ENCODE assay signal across 19 cellular contexts in genomic region chr3:122618614-122619013, GRCh38. TPM values are rescaled to one million over a fixed set of nuclear protein-coding genes. Genes with fewer than 3 reads are reported as not detected.
DNase-seq lines count a peak whose midpoint lies in the region; ATAC-seq and TF ChIP-seq lines count a peak whose summit lies in the region.
"Had no signal": no experiment of that assay in that cellular context is flagged by ENCODE, and none has a peak within 500 bp of the region (broad histone marks: within the 10 kb centered on the region; RNA-seq: fewer than 3 reads in every experiment).

No MANE protein-coding gene starts in this region.

- no peak overlapping the region for H2AK5ac ChIP-seq in IMR-90 (ENCODE audit: low read depth, low read length)

- H3K9me3 Mint-ChIP-seq in activated T-helper 17 cell treated with anti-CD3 and anti-CD28 coated beads, Interleukin-2, amount 50 U/mL, for 72 hours: no peaks in the 10 kb centered on the region
- H3K9me3 Mint-ChIP-seq in naive B cell: peaks cover 0 to 2% (median 0%) of the 10 kb centered on the region in 7 donors
- no peaks in the 10 kb centered on the region for H3K9me3 Mint-ChIP-seq in activated T-cell treated with anti-CD3 and anti-CD28 coated beads, Interleukin-2, amount 50 U/mL, for 24 hours
- H3K9me3 Mint-ChIP-seq: CD4-positive, alpha-beta memory T cell had no signal

- no peak overlapping the region for H3K18ac ChIP-seq in IMR-90 (ENCODE audit: low read depth, low read length)

- no peak overlapping the region for H2AK9ac ChIP-seq in IMR-90 (replicated peaks; ENCODE audit: low read depth, low read length, poor library complexity)

- no peaks in the 10 kb centered on the region for H3K79me1 ChIP-seq in IMR-90 (ENCODE audit: low read depth in 1 of 2, low read length in 2 of 2)

- peak overlapping the region; percentile 58 for H2BK120ac ChIP-seq in IMR-90 (ENCODE audit: low read depth, low read length)

- peaks cover 5% of the 10 kb centered on the region; the same call in 1 of the 2 replicates for H3K4me1 ChIP-seq in IMR-90 (ENCODE audit: control insufficient read depth, insufficient read depth, low read length)
- H3K4me1 ChIP-seq: SJSA1 had no signal

- no peak overlapping the region; the same call in 1 of the 2 replicates for H3K4me2 ChIP-seq in IMR-90 (ENCODE audit: low read depth, low read length)
- H3K4me2 ChIP-seq: PC-9 had no signal

- H3K56ac ChIP-seq in IMR-90 (ENCODE audit: extremely low read depth, insufficient read depth, low read length): no peak overlapping the region

- POLR2A ChIA-PET in IMR-90 (lab: Charles Lee; ENCODE audit: unreplicated experiment): no interaction called here

- CTCF ChIA-PET in IMR-90 (lab: Yijun Ruan, JAX): interaction anchor here (0.9 kb wide), 1 partner anchor 11 kb away, joined by 6 read pairs; no protein-coding TSS in a partner anchor

- H3K27ac ChIP-seq in IMR-90 (ENCODE audit: insufficient read depth, low read length): no peak overlapping the region
- H3K27ac ChIP-seq: PC-9, SJSA1 had no signal

- no peak for TF ChIP-seq RAD21 in IMR-90 (IDR thresholded peaks at IDR 0.05; ENCODE audit: low read length)

- 0 out of 2 replicates have a peak overlapping the region, but pooled peaks have one; percentile 20 for H4K91ac ChIP-seq in IMR-90 (ENCODE audit: insufficient read depth, low read depth, low read length)

- BruUV-seq in IMR-90 (replicated peaks; lab: Mats Ljungman, UMichigan): no TSS peak

- in situ Hi-C loops in IMR-90 (cut with MboI; ENCODE audit: low sequenced_read_pairs): no loop called here

- H3K14ac ChIP-seq in IMR-90 (replicated peaks; ENCODE audit: low read depth, low read length): no peak overlapping the region

- no peaks in the 10 kb centered on the region for H3K36me3 ChIP-seq in IMR-90 (ENCODE audit: control insufficient read depth, insufficient read depth, low read length)
- H3K36me3 ChIP-seq: SJSA1 had no signal

- H2BK5ac ChIP-seq in IMR-90 (ENCODE audit: low read depth, low read length, poor library complexity, severe bottlenecking): no peak overlapping the region

- H3K27me3 ChIP-seq in IMR-90 (ENCODE audit: control insufficient read depth, insufficient read depth, low read length): peaks cover 30% of the 10 kb centered on the region

- H3K9me3 ChIP-seq in IMR-90 (ENCODE audit: control insufficient read depth, insufficient read depth, low read length): no peaks in the 10 kb centered on the region
- H3K9me3 ChIP-seq: SJSA1 had no signal

- no peak for TF ChIP-seq CTCF in IMR-90 (conservative IDR thresholded peaks at IDR 0.05; ENCODE audit: low read depth, low read length)

- no peak overlapping the region for H3K4me3 ChIP-seq in IMR-90 (ENCODE audit: insufficient read depth, low read depth, low read length)
- H3K4me3 ChIP-seq: GM12878, PC-9, SJSA1 had no signal

- H3K27me3 Mint-ChIP-seq in activated T-helper 17 cell treated with anti-CD3 and anti-CD28 coated beads, Interleukin-2, amount 50 U/mL, for 72 hours: no peaks in the 10 kb centered on the region
- H3K27me3 Mint-ChIP-seq in naive B cell: no peaks in the 10 kb centered on the region
- H3K27me3 Mint-ChIP-seq in activated T-cell treated with anti-CD3 and anti-CD28 coated beads, Interleukin-2, amount 50 U/mL, for 24 hours: no peaks in the 10 kb centered on the region
- H3K27me3 Mint-ChIP-seq: CD4-positive, alpha-beta memory T cell had no signal

- dilution Hi-C loops in IMR-90 (cut with HindIII; ENCODE audit: low sequenced_read_pairs, unreplicated experiment): no loop called here

- H3K4me1 Mint-ChIP-seq in activated T-helper 17 cell treated with anti-CD3 and anti-CD28 coated beads, Interleukin-2, amount 50 U/mL, for 72 hours: no peaks in the 10 kb centered on the region
- peaks cover 48 to 75% (median 58%) of the 10 kb centered on the region in 3 donors for H3K4me1 Mint-ChIP-seq in naive B cell
- H3K4me1 Mint-ChIP-seq in activated T-cell treated with anti-CD3 and anti-CD28 coated beads, Interleukin-2, amount 50 U/mL, for 24 hours (ENCODE audit: low read depth): no peaks in the 10 kb centered on the region
- H3K4me1 Mint-ChIP-seq: CD4-positive, alpha-beta memory T cell had no signal

- ATAC-seq in IMR-90 (ENCODE audit: low read depth) (peak; percentile 50), naive B cell (ENCODE audit: low read depth in 2 of 2) (no peak)
- no peak for ATAC-seq in activated T-helper 17 cell treated with anti-CD3 and anti-CD28 coated beads, Interleukin-2, amount 50 U/mL, for 72 hours (replicated peaks)

- H3K23ac ChIP-seq in IMR-90 (ENCODE audit: low read depth, low read length): no peak overlapping the region

- peak overlapping the region; percentile 22 for H3K27ac Mint-ChIP-seq in activated T-helper 17 cell treated with anti-CD3 and anti-CD28 coated beads, Interleukin-2, amount 50 U/mL, for 72 hours
- H3K27ac Mint-ChIP-seq in naive B cell: peak overlapping the region in 4 of 6 donors; percentile 54 to 87 (median 82)
- H3K27ac Mint-ChIP-seq in activated T-cell treated with anti-CD3 and anti-CD28 coated beads, Interleukin-2, amount 50 U/mL, for 24 hours: no peak overlapping the region

- H4K5ac ChIP-seq in IMR-90 (ENCODE audit: low read depth, low read length): no peak overlapping the region

- no peaks in the 10 kb centered on the region for H3K9me1 ChIP-seq in IMR-90 (ENCODE audit: insufficient read depth, low read length)

- intact Hi-C loops in IMR-90 (cut with micrococcal nuclease): no loop called here

- peak overlapping the region; percentile 16 for H2AFZ ChIP-seq in IMR-90 (replicated peaks; ENCODE audit: low read length, poor library complexity)
- H2AFZ ChIP-seq: PC-9 had no signal

- H2BK15ac ChIP-seq in IMR-90 (ENCODE audit: low read depth, low read length): no peak overlapping the region

- H2BK20ac ChIP-seq in IMR-90 (ENCODE audit: low read depth, low read length): peak overlapping the region; percentile 68; the same call in 1 of the 2 replicates

- H3K9ac ChIP-seq in IMR-90 (ENCODE audit: low read depth, low read length): no peak overlapping the region

- WGBS in IMR-90 (ENCODE audit: extremely low coverage in 2 of 2, insufficient read length in 1 of 2), 2 experiments: no CpG with 5 or more reads among the region's 3 CpGs

- H4K20me1 ChIP-seq in IMR-90 (ENCODE audit: insufficient read depth, low read length): no peaks in the 10 kb centered on the region

- no peak overlapping the region for H3K4me3 Mint-ChIP-seq in activated T-helper 17 cell treated with anti-CD3 and anti-CD28 coated beads, Interleukin-2, amount 50 U/mL, for 72 hours
- H3K4me3 Mint-ChIP-seq in naive B cell: peak overlapping the region in 1 of 8 donors; percentile 14
- no peak overlapping the region for H3K4me3 Mint-ChIP-seq in activated T-cell treated with anti-CD3 and anti-CD28 coated beads, Interleukin-2, amount 50 U/mL, for 24 hours
- H3K4me3 Mint-ChIP-seq: CD4-positive, alpha-beta memory T cell had no signal

- peak; percentile 14 for DNase-seq in NCI-H82 (lab: John Stamatoyannopoulos, UW)
- DNase-seq in NCI-H82 treated with DMSO at 0.1 percent for 48 hours (lab: John Stamatoyannopoulos, UW; ENCODE audit: unreplicated experiment): no peak
- DNase-seq in IMR-90: no peak
- no peak for DNase-seq in naive B cell
- no peak for DNase-seq in germinal center (ENCODE audit: low spot score)
- DNase-seq in activated T-cell treated with anti-CD3 and anti-CD28 coated beads, Interleukin-2, amount 50 U/mL, for 24 hours: no peak
- DNase-seq in cortex of kidney (lab: John Stamatoyannopoulos, UW): no peak
- DNase-seq: 8988T; CD4-positive, alpha-beta memory T cell; DND-41; GDM1; GOT3; NCI-H1417; NCI-H187 treated with DMSO at 0.1 percent for 48 hours; NCI-H69; PC-9 had no signal

- no peak for TF ChIP-seq POLR2A in IMR-90 (IDR thresholded peaks at IDR 0.05; ENCODE audit: low read depth, low read length)

- no peak overlapping the region; a peak in 1 of 4 replicates for H4K8ac ChIP-seq in IMR-90 (ENCODE audit: low read depth in 2 of 2, low read length in 2 of 2)

- peaks cover 84% of the 10 kb centered on the region for H3K36me3 Mint-ChIP-seq in activated T-helper 17 cell treated with anti-CD3 and anti-CD28 coated beads, Interleukin-2, amount 50 U/mL, for 72 hours (ENCODE audit: low read depth)
- peaks cover 42 to 50% of the 10 kb centered on the region in 2 donors for H3K36me3 Mint-ChIP-seq in naive B cell
- peaks cover 56% of the 10 kb centered on the region for H3K36me3 Mint-ChIP-seq in activated T-cell treated with anti-CD3 and anti-CD28 coated beads, Interleukin-2, amount 50 U/mL, for 24 hours (ENCODE audit: low read depth)

- no peak overlapping the region for H3K4ac ChIP-seq in IMR-90 (ENCODE audit: low read depth, low read length)

TF ChIP-seq in IMR-90, 13 proteins besides CTCF, POLR2A, EP300 and RAD21:
- no peak for TF ChIP-seq CHD1 (IDR thresholded peaks at IDR 0.05; ENCODE audit: low read depth, low read length)
- TF ChIP-seq SMC3 (IDR thresholded peaks at IDR 0.05; ENCODE audit: low read depth, low read length): no peak

RNA-seq across cellular contexts. Expression of gene PARP15, which starts 41.2 kb away (rescaled TPM):
- total RNA-seq in IMR-90 (2012; rRNA removed): not detected in 2 replicates
- polyA plus RNA-seq in IMR-90 (2012; rRNA removed) (0.03 and 0.10 TPM in 2 replicates), naive B cell (ENCODE audit: low read depth in 6 of 6) (10 to 100 TPM; 10.9 to 24.4 (median 17.8) TPM)
- 0.03 TPM in 1 of 2 replicates, not detected in the other for polyA plus RNA-seq in IMR-90 (2012; cell fraction: cytosol; rRNA removed)
- polyA plus RNA-seq in IMR-90 (2012; cell fraction: nucleus; rRNA removed; ENCODE audit: low replicate concordance): 0.08 and 0.57 TPM in 2 replicates
- total RNA-seq in activated T-helper 17 cell treated with anti-CD3 and anti-CD28 coated beads, Interleukin-2, amount 50 U/mL, for 72 hours: 10 to 100 TPM; 15.0 to 17.6 TPM
- total RNA-seq: SJSA1 had no signal

RNA-seq across cellular contexts. Expression of gene DTX3L, which starts 54.5 kb away (rescaled TPM):
- 7.9 and 8.9 TPM in 2 replicates for total RNA-seq in IMR-90 (2012; rRNA removed)
- 3.0 and 4.1 TPM in 2 replicates for polyA plus RNA-seq in IMR-90 (2012; rRNA removed)
- polyA plus RNA-seq in IMR-90 (2012; cell fraction: cytosol; rRNA removed): 1.5 and 2.4 TPM in 2 replicates
- polyA plus RNA-seq in IMR-90 (2012; cell fraction: nucleus; rRNA removed; ENCODE audit: low replicate concordance): 0.60 and 2.5 TPM in 2 replicates
- 10 to 100 TPM; 26.0 to 44.0 TPM for total RNA-seq in activated T-helper 17 cell treated with anti-CD3 and anti-CD28 coated beads, Interleukin-2, amount 50 U/mL, for 72 hours
- polyA plus RNA-seq in naive B cell (ENCODE audit: low read depth in 6 of 6): 10 to 100 TPM; 10.9 to 34.1 (median 27.0) TPM

RNA-seq across cellular contexts. Expression of gene PARP9, which starts 54.5 kb away (rescaled TPM):
- total RNA-seq in IMR-90 (2012; rRNA removed): 7.7 and 8.6 TPM in 2 replicates
- polyA plus RNA-seq in IMR-90 (2012; rRNA removed) (5.5 and 6.7 TPM in 2 replicates), naive B cell (ENCODE audit: low read depth in 6 of 6) (10 to 100 TPM; 13.1 to 26.2 (median 18.8) TPM)
- polyA plus RNA-seq in IMR-90 (2012; cell fraction: cytosol; rRNA removed): 1.9 and 2.1 TPM in 2 replicates
- polyA plus RNA-seq in IMR-90 (2012; cell fraction: nucleus; rRNA removed; ENCODE audit: low replicate concordance): 1.3 and 9.0 TPM in 2 replicates
- 10 to 100 TPM; 25.2 to 35.1 TPM for total RNA-seq in activated T-helper 17 cell treated with anti-CD3 and anti-CD28 coated beads, Interleukin-2, amount 50 U/mL, for 72 hours

Comparison
In these comparisons a context has a peak if more than half of its experiments do, and no peak if none do; other contexts are left out.
1. RNA of gene PARP15, which starts 41.2 kb away (total RNA-seq): 15.0 to 17.6 TPM in activated T-helper 17 cell treated with anti-CD3 and anti-CD28 coated beads, Interleukin-2, amount 50 U/mL, for 72 hours; not detected in IMR-90; every median in the first group is over 10 times any median in the second.